In the genomic region with DNA sequence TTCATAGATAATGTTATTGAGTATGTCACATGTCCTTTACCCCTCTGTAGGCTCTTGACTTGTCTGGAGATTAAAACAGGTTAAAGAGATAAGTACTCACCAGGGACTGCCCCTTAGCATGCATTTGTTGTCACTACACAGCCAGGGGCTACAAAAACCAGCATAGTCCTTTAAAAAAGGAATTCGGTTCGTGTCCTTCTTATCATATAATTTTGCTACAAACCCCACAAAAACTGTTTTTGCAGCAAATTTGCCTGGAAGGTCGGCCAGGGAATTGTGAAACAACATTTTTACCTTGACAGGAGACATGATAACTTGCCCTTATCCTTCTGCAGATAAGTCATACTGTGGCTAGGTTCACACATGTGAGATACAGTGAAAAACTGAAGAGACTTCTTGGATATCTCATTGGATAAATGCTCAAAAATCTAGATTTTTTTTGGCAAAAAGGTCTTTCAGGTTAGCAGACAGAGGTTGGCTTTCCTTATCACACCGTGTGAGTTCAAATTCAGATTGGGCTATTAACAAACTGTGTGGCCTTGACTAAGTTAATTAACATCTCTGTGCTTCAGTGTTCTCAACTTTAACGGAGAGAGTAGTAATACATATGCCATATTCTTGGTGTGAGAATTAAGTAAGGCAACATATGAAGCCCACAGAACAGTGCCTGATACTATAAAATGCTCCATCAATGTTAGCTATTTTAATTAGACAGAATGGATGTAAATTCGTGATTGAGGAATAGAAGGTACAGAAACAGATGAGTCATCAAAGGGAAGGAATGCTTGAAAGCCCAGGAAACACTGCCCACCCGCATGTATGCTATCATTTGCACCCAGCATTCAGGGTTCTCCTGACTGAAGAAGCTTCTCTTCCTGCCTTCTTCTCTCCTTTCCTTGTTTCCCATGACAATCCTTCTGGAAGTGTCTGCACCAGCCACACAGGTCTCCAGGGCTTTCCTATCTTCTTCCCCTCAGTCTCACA, we compare ENCODE assay signal across 9 cellular contexts. TPM values are rescaled to one million over a fixed set of nuclear protein-coding genes. Genes with fewer than 3 reads are reported as not detected.
DNase-seq lines count a peak whose midpoint lies in the region; ATAC-seq and TF ChIP-seq lines count a peak whose summit lies in the region.
"Had no signal": no experiment of that assay in that cellular context is flagged by ENCODE, and none has a peak within 500 bp of the region (broad histone marks: within the 10 kb centered on the region; RNA-seq: fewer than 3 reads in every experiment).

No MANE protein-coding gene starts in this region.

- H3K27me3 ChIP-seq in hepatocyte = no peaks in the 10 kb centered on the region

- DNase-seq in NCI-H82 treated with DMSO at 0.1 percent for 48 hours (lab: John Stamatoyannopoulos, UW; ENCODE audit: unreplicated experiment) = peak; percentile 44
- DNase-seq in hepatocyte (ENCODE audit: low spot score) = no peak
- no peak for DNase-seq in effector CD4-positive, alpha-beta T cell
- no peak for DNase-seq in chondrocyte (ENCODE audit: low spot score)
- DNase-seq in activated gamma-delta T cell (lab: John Stamatoyannopoulos, UW) = no peak
- DNase-seq in SW 1271 (lab: John Stamatoyannopoulos, UW) = no peak

- no peaks in the 10 kb centered on the region for H3K36me3 Mint-ChIP-seq in chondrocyte (ENCODE audit: low read depth)

- no peaks in the 10 kb centered on the region for H3K9me3 ChIP-seq in hepatocyte (ENCODE audit: low read depth)

- no peaks in the 10 kb centered on the region for H3K79me2 ChIP-seq in hepatocyte

- H4K20me1 ChIP-seq in hepatocyte (ENCODE audit: insufficient read depth, poor library complexity, severe bottlenecking) = no peaks in the 10 kb centered on the region

- no peaks in the 10 kb centered on the region for H3K27me3 Mint-ChIP-seq in chondrocyte (ENCODE audit: low read depth)

- no peak overlapping the region for H3K27ac Mint-ChIP-seq in chondrocyte (ENCODE audit: unreplicated experiment)

- no peaks in the 10 kb centered on the region for H3K9me2 ChIP-seq in hepatocyte (replicated peaks; ENCODE audit: insufficient read depth)

- H3K4me1 Mint-ChIP-seq in chondrocyte (ENCODE audit: low read depth) = peaks cover 32% of the 10 kb centered on the region

- peaks cover 21% of the 10 kb centered on the region for H3K4me1 ChIP-seq in hepatocyte (ENCODE audit: insufficient read depth)

- no peaks in the 10 kb centered on the region for H3K36me3 ChIP-seq in hepatocyte (replicated peaks; ENCODE audit: insufficient read depth, low read depth)

- peak overlapping the region; percentile 38 for H2AFZ ChIP-seq in hepatocyte

- ATAC-seq in GM18498 (IDR thresholded peaks at IDR 0.05; ENCODE audit: unreplicated experiment) (peak; percentile 19), GM21717 (IDR thresholded peaks at IDR 0.05; ENCODE audit: unreplicated experiment) (peak; percentile 31)

- peak overlapping the region; percentile 91 for H3K27ac ChIP-seq in hepatocyte

- 47% methylated on average over 7 of the region's 7 CpGs for WGBS in hepatocyte (ENCODE audit: low lambda C conversion rate, missing lambda C conversion rate)

- no peak overlapping the region for H3K4me3 ChIP-seq in hepatocyte

- no peak for TF ChIP-seq CTCF in hepatocyte (IDR thresholded peaks at IDR 0.05; ENCODE audit: poor library complexity)
- TF ChIP-seq CTCF in chondrocyte (IDR thresholded peaks at IDR 0.05) = no peak

- peak overlapping the region; percentile 61 for H3K4me2 ChIP-seq in hepatocyte

- no peak overlapping the region for H3K4me3 Mint-ChIP-seq in chondrocyte (ENCODE audit: unreplicated experiment)

- H3K9me3 Mint-ChIP-seq in chondrocyte (ENCODE audit: low read depth) = no peaks in the 10 kb centered on the region

RNA-seq across cellular contexts. Expression of a gene that starts 30.0 kb away (rescaled TPM):
- total RNA-seq in hepatocyte (not detected in 2 replicates), chondrocyte (not detected in 3 replicates)
- polyA plus RNA-seq in hepatocyte = not detected in 2 replicates
- total RNA-seq: glomerular endothelial cell had no signal

RNA-seq across cellular contexts. Expression of a gene that starts 39.5 kb away (rescaled TPM):
- total RNA-seq in hepatocyte (6,141 and 6,242 TPM in 2 replicates), chondrocyte (1,769 to 3,180 TPM (median 3,093 TPM) in 3 replicates)
- polyA plus RNA-seq in hepatocyte = 9,038 and 9,758 TPM in 2 replicates
